Comparison of ENCODE assay signal across 1 cellular context in genomic region chr12:53010955-53011354, GRCh38.
TF ChIP-seq lines count a peak whose summit lies in the region.

No MANE protein-coding gene starts in this region.

TF ChIP-seq in HCT116, 20 proteins besides CTCF, POLR2A, EP300 and RAD21 (continued from another document):
- TF ChIP-seq YY1 (IDR thresholded peaks at IDR 0.05; ENCODE audit: extremely low read depth, insufficient replicate concordance, low read depth, low read length) (no peak), SP1 (IDR thresholded peaks at IDR 0.05; ENCODE audit: low read depth) (no peak)
